ENCODE assay signal across 8 cellular contexts in the genomic region with DNA sequence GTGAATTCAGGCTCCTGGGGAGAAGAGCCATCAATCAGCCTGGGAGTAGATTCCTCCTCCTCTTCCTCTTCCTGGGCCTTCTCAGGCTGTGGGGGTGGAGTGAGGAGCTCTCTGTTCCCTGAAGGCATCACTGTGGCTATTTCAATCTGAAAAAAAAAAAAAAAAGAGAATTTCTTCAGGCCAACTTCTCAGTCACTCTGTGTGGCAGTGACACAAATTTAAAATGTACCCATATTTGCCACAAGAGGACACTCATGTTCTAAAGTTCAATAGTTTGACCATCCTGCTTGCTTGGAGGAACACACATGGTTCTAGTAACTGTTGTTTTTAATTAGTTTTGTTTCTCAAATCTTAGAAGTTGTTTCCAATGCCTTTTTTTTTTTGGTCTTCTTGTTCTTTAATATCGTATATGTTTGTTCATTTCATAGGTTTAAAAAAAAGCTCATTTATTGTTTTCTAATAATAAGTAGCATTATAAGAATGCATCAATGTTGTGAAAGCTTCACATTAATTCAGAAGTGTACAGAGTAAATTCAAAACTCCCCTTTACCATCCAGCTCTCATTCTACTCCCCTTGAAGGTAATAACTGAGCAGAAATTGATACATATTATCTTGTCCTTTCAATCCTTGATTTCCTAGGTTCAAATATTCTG. TPM values are rescaled to one million over a fixed set of nuclear protein-coding genes. Genes with fewer than 3 reads are reported as not detected.
DNase-seq lines count a peak whose midpoint lies in the region; ATAC-seq and TF ChIP-seq lines count a peak whose summit lies in the region.

No MANE protein-coding gene starts in this region.

- ATAC-seq in GM18909 (IDR thresholded peaks at IDR 0.05; ENCODE audit: poor library complexity, unreplicated experiment) (peak; percentile 89), HG03159 (IDR thresholded peaks at IDR 0.05; ENCODE audit: unreplicated experiment) (peak; percentile 86)

- DNase-seq in CD1c-positive myeloid dendritic cell (ENCODE audit: extremely low spot score) (peak; percentile 38), NCI-H748 (lab: John Stamatoyannopoulos, UW; ENCODE audit: unreplicated experiment) (peak; percentile 44), choroid plexus epithelial cell (ENCODE audit: low read depth) (peak; percentile 87), lung microvascular endothelial cell (ENCODE audit: low read depth in 2 of 2) (peak; percentile 37 to 39), HuH-7.5 (ENCODE audit: low spot score) (no peak)
- no peak for DNase-seq in activated effector memory CD4-positive, alpha-beta T cell treated with Interleukin-2 at 50 U/mL for 16 hours

- no peak overlapping the region for H3K4me3 ChIP-seq in choroid plexus epithelial cell (ENCODE audit: low read depth, low read length)

- peak; percentile 77 for TF ChIP-seq CTCF in choroid plexus epithelial cell (conservative IDR thresholded peaks at IDR 0.05; ENCODE audit: low read depth, low read length)

RNA-seq across cellular contexts. Expression of gene CCER1, which starts 23.3 kb away (rescaled TPM):
- not detected in 2 replicates for total RNA-seq in lung microvascular endothelial cell

RNA-seq across cellular contexts. Expression of gene EPYC, which starts 26.5 kb away (rescaled TPM):
- total RNA-seq in lung microvascular endothelial cell, result not detected in 2 replicates

Comparison
In these comparisons a context has a peak if more than half of its experiments do, and no peak if none do; other contexts are left out.
1. DNase-seq: peak in CD1c-positive myeloid dendritic cell (single experiment), NCI-H748 (single experiment), choroid plexus epithelial cell (single experiment) and lung microvascular endothelial cell (2 of 2); none in HuH-7.5 (single experiment) and activated effector memory CD4-positive, alpha-beta T cell treated with Interleukin-2 at 50 U/mL for 16 hours (single experiment).